In the genomic region with DNA sequence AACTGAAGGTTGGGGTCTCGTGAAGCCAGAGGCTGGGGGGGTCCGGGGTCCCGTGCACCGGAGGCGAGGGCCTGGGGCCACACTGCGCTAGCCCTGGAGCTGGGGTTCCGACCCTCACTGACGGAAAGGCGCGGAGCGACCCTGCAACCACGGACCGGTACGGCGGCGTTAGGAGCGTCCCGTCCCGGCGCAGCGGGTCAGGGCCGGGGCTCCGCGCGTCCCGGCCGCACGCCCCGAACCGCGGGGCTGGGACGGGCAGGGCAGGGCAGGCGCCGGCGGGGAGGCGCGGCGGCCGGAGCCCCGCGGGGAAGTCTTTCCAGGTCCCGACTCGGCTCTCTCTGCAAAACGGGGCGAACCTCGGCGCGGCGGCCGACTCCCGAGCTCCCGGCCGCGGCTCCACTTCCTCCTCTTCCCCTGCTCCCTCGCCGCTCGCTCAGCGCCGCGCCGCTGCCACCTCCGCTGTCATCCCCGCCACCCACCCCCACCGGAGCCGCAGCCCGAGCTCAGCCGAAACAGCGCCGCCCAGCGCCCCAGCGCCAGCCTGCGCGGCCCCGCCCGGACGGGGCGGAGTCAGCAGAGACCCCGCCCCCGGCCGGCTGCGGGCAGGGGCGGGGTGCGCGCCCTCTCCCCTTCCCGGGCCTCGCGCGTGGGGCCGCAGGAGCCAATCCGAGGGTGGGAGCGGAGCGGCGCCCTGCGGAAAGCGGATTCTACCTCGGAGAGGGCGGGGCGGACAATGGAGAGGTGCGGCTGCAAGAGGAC, we compare ENCODE assay signal across 8 cellular contexts. TPM values are rescaled to one million over a fixed set of nuclear protein-coding genes. Genes with fewer than 3 reads are reported as not detected.
A peak's percentile ranks its signal among the peaks of the same experiment; 100 is the strongest.
DNase-seq lines count a peak whose midpoint lies in the region; ATAC-seq, FAIRE-seq and TF ChIP-seq lines count a peak whose summit lies in the region.

Gene GDPD5, minus strand, starts transcription at position 509 of the 759 bp plus-strand sequence. CDS start 48,206 bp downstream, outside the sequence.

- no peaks in the 10 kb centered on the region for H3K36me3 ChIP-seq in mammary epithelial cell (ENCODE audit: insufficient read depth, low read length)

- H3K4me2 ChIP-seq in A549 (peak within 1 kb of the TSS; percentile 88), mammary epithelial cell (ENCODE audit: insufficient read depth, low read depth, low read length) (peak within 1 kb of the TSS; percentile 100)

- H3K4me1 ChIP-seq in A549 (peaks cover 16% of the 10 kb centered on the region), mammary epithelial cell (ENCODE audit: insufficient read depth, low read length) (peaks cover 10% of the 10 kb centered on the region)

- peak within 1 kb of the TSS; percentile 90 for H2AFZ ChIP-seq in mammary epithelial cell (ENCODE audit: low read depth, low read length)

- TF ChIP-seq POLR2A in A549 (IDR thresholded peaks at IDR 0.05; ENCODE audit: low read length) (peak; percentile 37), GM18526 (IDR thresholded peaks at IDR 0.05; ENCODE audit: extremely low read depth, insufficient read length) (peak; percentile 27)

- dilution Hi-C loops in mammary epithelial cell (cut with HindIII; ENCODE audit: low sequenced_read_pairs), result no loop called here

- no peaks in the 10 kb centered on the region for H4K20me1 ChIP-seq in mammary epithelial cell (ENCODE audit: insufficient read depth, low read length)

- in situ Hi-C loops in mammary epithelial cell (cut with MboI; ENCODE audit: low sequenced_read_pairs in 2 of 2), result loop anchor here in 1 of 2 donors (25.0 kb wide), 1 partner anchor 238 kb away; no protein-coding TSS in a partner anchor

- peak; percentile 81 to 90 for ATAC-seq in A549
- peak; percentile 77 for ATAC-seq in HG03097 (IDR thresholded peaks at IDR 0.05; ENCODE audit: low FRiP score, unreplicated experiment)

- H3K27ac ChIP-seq in A549, result peak within 1 kb of the TSS; percentile 95
- peak within 1 kb of the TSS; percentile 62; the same call in 1 of the 2 replicates for H3K27ac ChIP-seq in VCaP
- H3K27ac ChIP-seq in mammary epithelial cell (ENCODE audit: insufficient read depth, low read depth, low read length), result no peak within 1 kb of the TSS

- BruUV-seq in mammary epithelial cell (replicated peaks; lab: Mats Ljungman, UMichigan), result no TSS peak

- no peak for FAIRE-seq in A549 (lab: Jason Lieb, UNC)

- DNase-seq in A549 (ENCODE audit: low read depth in 1 of 2, low spot score in 1 of 2), result peak; percentile 76 to 89
- peak; percentile 84 for DNase-seq in NCI-H2171 (lab: John Stamatoyannopoulos, UW)
- peak; percentile 77 for DNase-seq in mammary epithelial cell
- DNase-seq in inferior parietal cortex (ENCODE audit: extremely low spot score), result peak; percentile 72
- DNase-seq in stimulated activated CD4-positive, alpha-beta T cell treated with anti-CD3 and anti-CD28 coated beads, Interleukin-12 subunit alpha, Interleukin-12 subunit beta, amount 100 ng/mL, for 24 hours (ENCODE audit: low read depth in 2 of 2), result peak; percentile 68 to 80

- H3K27me3 ChIP-seq in mammary epithelial cell (ENCODE audit: insufficient read depth, low read length), result no peaks in the 10 kb centered on the region

- CTCF ChIA-PET in A549 (lab: Yijun Ruan, JAX) (interaction anchor here (0.7 to 17.4 kb wide), 24 partner anchors 9 to 865 kb away, joined by 3 to 432 read pairs (median 4); no protein-coding TSS in a partner anchor), mammary epithelial cell (lab: Charles Lee; ENCODE audit: low non-redundant PET) (interaction anchor here (0.6 kb wide), 3 partner anchors 80 to 288 kb away, joined by 3 to 5 read pairs (median 4); no protein-coding TSS in a partner anchor)

- POLR2A ChIA-PET in A549 (lab: Yijun Ruan, JAX), result interaction anchor here (0.7 to 1.1 kb wide), 4 partner anchors 26 to 1112 kb away, joined by 4 to 5 read pairs (median 4); no protein-coding TSS in a partner anchor

- 0% methylated on average over 24 of the region's 99 CpGs for WGBS in A549 (ENCODE audit: missing lambda C conversion rate)
- 4% methylated on average over 14 of the region's 99 CpGs for WGBS in mammary epithelial cell (ENCODE audit: low coverage, missing lambda C conversion rate)

- TF ChIP-seq CTCF in A549 (IDR thresholded peaks at IDR 0.05) (peak; percentile 83), VCaP (conservative IDR thresholded peaks at IDR 0.05) (peak; percentile 87), mammary epithelial cell (conservative IDR thresholded peaks at IDR 0.05 in 1 of 2, IDR thresholded peaks at IDR 0.05 in 1 of 2; ENCODE audit: extremely low read depth in 1 of 2, insufficient read depth in 1 of 2, low read depth in 1 of 2, low read length in 2 of 2) (peak in 1 of 2 donors; percentile 59)

- intact Hi-C loops in mammary epithelial cell (cut with micrococcal nuclease), result loop anchor here (1.0 kb wide), 1 partner anchor 80 kb away; no protein-coding TSS in a partner anchor

- no peak within 1 kb of the TSS for H3K9ac ChIP-seq in mammary epithelial cell (ENCODE audit: insufficient read depth, low read length)

- TF ChIP-seq EP300 in A549 (IDR thresholded peaks at IDR 0.05), result no peak

- H3K4me3 ChIP-seq in A549, result peak within 1 kb of the TSS; percentile 91
- peak within 1 kb of the TSS; percentile 75 to 79 (median 77) for H3K4me3 ChIP-seq in mammary epithelial cell (replicated peaks in 1 of 3; ENCODE audit: insufficient read depth in 1 of 3, low read depth in 2 of 3, low read length in 3 of 3)

- H3K79me2 ChIP-seq in mammary epithelial cell (ENCODE audit: insufficient read depth, low read length), result no peaks in the 10 kb centered on the region

- H3K9me3 ChIP-seq in A549 (no peaks in the 10 kb centered on the region), mammary epithelial cell (replicated peaks; ENCODE audit: insufficient read depth, low read length) (no peaks in the 10 kb centered on the region)

- peak; percentile 27 to 76; a peak in 3 of 5 replicates for TF ChIP-seq RAD21 in A549 (conservative IDR thresholded peaks at IDR 0.05 in 1 of 2, IDR thresholded peaks at IDR 0.05 in 1 of 2)

TF ChIP-seq in A549, 52 proteins besides CTCF, POLR2A, EP300 and RAD21:
- TF ChIP-seq ELK1 (IDR thresholded peaks at IDR 0.05; ENCODE audit: low read depth, low read length) (no peak), HOXA7 (CRISPR knock-in tag; IDR thresholded peaks at IDR 0.05) (no peak), MYC (IDR thresholded peaks at IDR 0.05; ENCODE audit: borderline replicate concordance, low read length) (peak; percentile 24; the same call in 1 of the 2 replicates), NR3C1 (IDR thresholded peaks at IDR 0.05) (no peak), GATA3 (IDR thresholded peaks at IDR 0.05; ENCODE audit: borderline replicate concordance) (no peak), USF2 (IDR thresholded peaks at IDR 0.05) (no peak), JUN (IDR thresholded peaks at IDR 0.05) (peak in 1 of 2 experiments; percentile 62; a peak in 1 of 5 replicates), MAZ (IDR thresholded peaks at IDR 0.05; ENCODE audit: borderline replicate concordance, low read depth, low read length) (0 out of 2 replicates have a peak, but pooled peaks have one; percentile 55), CHD4 (IDR thresholded peaks at IDR 0.05; ENCODE audit: borderline replicate concordance) (no peak), SMC3 (IDR thresholded peaks at IDR 0.05) (peak; percentile 84), KDM5A (IDR thresholded peaks at IDR 0.05) (no peak), SREBF2 (IDR thresholded peaks at IDR 0.05) (no peak), PHF8 (IDR thresholded peaks at IDR 0.05; ENCODE audit: borderline replicate concordance, low read depth) (peak; percentile 34; the same call in 1 of the 2 replicates)
- TF ChIP-seq, protein P1, sequence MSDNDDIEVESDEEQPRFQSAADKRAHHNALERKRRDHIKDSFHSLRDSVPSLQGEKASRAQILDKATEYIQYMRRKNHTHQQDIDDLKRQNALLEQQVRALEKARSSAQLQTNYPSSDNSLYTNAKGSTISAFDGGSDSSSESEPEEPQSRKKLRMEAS (IDR thresholded peaks at IDR 0.05), result peak; percentile 63

RNA-seq across cellular contexts. Expression of gene GDPD5, which starts in this region (rescaled TPM):
- polyA plus RNA-seq in A549 (2011; rRNA removed), result 3.9 and 4.7 TPM in 2 replicates
- 4.5 and 7.7 TPM in 2 replicates for polyA plus RNA-seq in A549 (2012; cell fraction: cytosol; rRNA removed)
- 27.2 and 29.2 TPM in 2 replicates for polyA plus RNA-seq in A549 (2012; cell fraction: nucleus; rRNA removed)
- polyA plus RNA-seq in A549 (2017; fragmentation: RNase III; extraction: RNeasy Plus Mini Kit Qiagen cat#74134 plus additional on column Dnase treatment), result 5.8 to 7.9 TPM (median 5.9 TPM) in 3 replicates
- polyA minus RNA-seq in A549 (2011; rRNA and poly(A)+ RNA removed), result 8.3 and 14.5 TPM in 2 replicates
- 10 to 100 TPM in 1 of 2 donors, 1 to 10 TPM in 1; 9.5 to 13.3 TPM for total RNA-seq in mammary epithelial cell
- 4.4 TPM for polyA plus RNA-seq in mammary epithelial cell
- 5.9 TPM for polyA minus RNA-seq in mammary epithelial cell
